In genomic region chr18:30562231-30562630, GRCh38 we compare ENCODE assay signal across 7 cellular contexts.
"Had no signal": no experiment of that assay in that cellular context is flagged by ENCODE, and none has a peak within 500 bp of the region (broad histone marks: within the 10 kb centered on the region; RNA-seq: fewer than 3 reads in every experiment).

No MANE protein-coding gene starts in this region.

- H3K27ac ChIP-seq: GM23248 had no signal

- DNase-seq: GM23248, GOT3, H7, HCEC 1CT, IMR-90, KG1 had no signal

- H2AFZ ChIP-seq: GM23248 had no signal

- H3K4me3 ChIP-seq: GM23248, K562 had no signal

- H3K9ac ChIP-seq: GM23248 had no signal
